In genomic region chr15:68597581-68597980, GRCh38 we compare ENCODE assay signal across 18 cellular contexts. TPM values are rescaled to one million over a fixed set of nuclear protein-coding genes. Genes with fewer than 3 reads are reported as not detected.
"Had no signal": no experiment of that assay in that cellular context is flagged by ENCODE, and none has a peak within 500 bp of the region (broad histone marks: within the 10 kb centered on the region; RNA-seq: fewer than 3 reads in every experiment).

No MANE protein-coding gene starts in this region.

- H3K27ac Mint-ChIP-seq: activated CD8-positive, alpha-beta memory T cell treated with anti-CD3 and anti-CD28 coated beads, Interleukin-2, amount 10 ng/mL, durations not matched to agents 7 days and 5 days; activated naive CD4-positive, alpha-beta T cell treated with anti-CD3 and anti-CD28 coated beads, Interleukin-2, amount 50 U/mL, for 72 hours; activated T-cell treated with anti-CD3 and anti-CD28 coated beads, Interleukin-2, amount 50 U/mL, for 24 hours; natural killer cell treated with Interleukin-12 subunit alpha and Interleukin-12 subunit beta and Interleukin-15 and Interleukin-18, amount 100 ng/mL, for 72 hours; T-cell had no signal

- H3K27ac ChIP-seq: cardiac muscle cell, colonic mucosa, SK-N-MC, transverse colon had no signal

- H3K9me3 Mint-ChIP-seq: activated naive CD4-positive, alpha-beta T cell treated with anti-CD3 and anti-CD28 coated beads, Interleukin-2, amount 50 U/mL, for 72 hours; activated T-cell treated with anti-CD3 and anti-CD28 coated beads, Interleukin-2, amount 50 U/mL, for 24 hours; natural killer cell treated with Interleukin-12 subunit alpha and Interleukin-12 subunit beta and Interleukin-15 and Interleukin-18, amount 100 ng/mL, for 72 hours; T-cell had no signal

- H3K4me3 Mint-ChIP-seq: activated CD8-positive, alpha-beta memory T cell treated with anti-CD3 and anti-CD28 coated beads, Interleukin-2, amount 10 ng/mL, durations not matched to agents 7 days and 5 days; activated T-cell treated with anti-CD3 and anti-CD28 coated beads, Interleukin-2, amount 50 U/mL, for 24 hours; natural killer cell treated with Interleukin-12 subunit alpha and Interleukin-12 subunit beta and Interleukin-15 and Interleukin-18, amount 100 ng/mL, for 72 hours; T-cell had no signal

- H3K9me3 ChIP-seq: colonic mucosa, mucosa of descending colon, transverse colon had no signal

- H3K4me1 Mint-ChIP-seq: activated CD8-positive, alpha-beta memory T cell treated with anti-CD3 and anti-CD28 coated beads, Interleukin-2, amount 10 ng/mL, durations not matched to agents 7 days and 5 days had no signal

- H3K4me1 ChIP-seq: colonic mucosa had no signal

- DNase-seq: activated CD4-positive, alpha-beta T cell treated with anti-CD3 and anti-CD28 coated beads for 1 hour; activated CD4-positive, alpha-beta T cell treated with anti-CD3 and anti-CD28 coated beads, Interleukin-2, amount 50 U/mL, for 48 hours; activated CD8-positive, alpha-beta memory T cell treated with anti-CD3 and anti-CD28 coated beads, Interleukin-2, amount 10 ng/mL, durations not matched to agents 7 days and 5 days; activated effector memory CD4-positive, alpha-beta T cell treated with anti-CD3 and anti-CD28 coated beads, Interleukin-2, amount 50 U/mL, for 16 hours; activated T-cell treated with anti-CD3 and anti-CD28 coated beads, Interleukin-2, amount 50 U/mL, for 24 hours; aorta; colonic mucosa; effector memory CD4-positive, alpha-beta T cell; left cardiac atrium; mucosa of descending colon; T-cell; T1000; transverse colon had no signal

- H3K4me3 ChIP-seq: cardiac muscle cell, colonic mucosa, lung, mucosa of descending colon, SK-N-MC, transverse colon had no signal

- H3K36me3 ChIP-seq: cardiac muscle cell, colonic mucosa, transverse colon had no signal

- H3K27me3 ChIP-seq: cardiac muscle cell, colonic mucosa, transverse colon had no signal

- H3K36me3 Mint-ChIP-seq: activated CD8-positive, alpha-beta memory T cell treated with anti-CD3 and anti-CD28 coated beads, Interleukin-2, amount 10 ng/mL, durations not matched to agents 7 days and 5 days; activated naive CD4-positive, alpha-beta T cell treated with anti-CD3 and anti-CD28 coated beads, Interleukin-2, amount 50 U/mL, for 72 hours; natural killer cell treated with Interleukin-12 subunit alpha and Interleukin-12 subunit beta and Interleukin-15 and Interleukin-18, amount 100 ng/mL, for 72 hours; T-cell had no signal

RNA-seq across cellular contexts. Expression of gene CORO2B, which starts 18.8 kb away (rescaled TPM):
- total RNA-seq: activated CD8-positive, alpha-beta memory T cell treated with anti-CD3 and anti-CD28 coated beads, Interleukin-2, amount 10 ng/mL, durations not matched to agents 7 days and 5 days; natural killer cell treated with Interleukin-12 subunit alpha and Interleukin-12 subunit beta and Interleukin-15 and Interleukin-18, amount 100 ng/mL, for 72 hours had no signal
